In genomic region chr2:31239842-31240198, GRCh38 we compare ENCODE assay signal across 11 cellular contexts. TPM values are rescaled to one million over a fixed set of nuclear protein-coding genes. Genes with fewer than 3 reads are reported as not detected.
A peak's percentile ranks its signal among the peaks of the same experiment; 100 is the strongest.
DNase-seq lines count a peak whose midpoint lies in the region; ATAC-seq and TF ChIP-seq lines count a peak whose summit lies in the region.
"Had no signal": no experiment of that assay in that cellular context is flagged by ENCODE, and none has a peak within 500 bp of the region (broad histone marks: within the 10 kb centered on the region; RNA-seq: fewer than 3 reads in every experiment).

No MANE protein-coding gene starts in this region.

- intact Hi-C loops in PC-9 (cut with micrococcal nuclease; ENCODE audit: unreplicated experiment) = no loop called here

- peak overlapping the region; percentile 88 for H3K27ac Mint-ChIP-seq in memory B cell

- no peak for TF ChIP-seq CTCF in PC-9 (conservative IDR thresholded peaks at IDR 0.05)

- H3K9me3 Mint-ChIP-seq in memory B cell = no peaks in the 10 kb centered on the region

- H3K27me3 ChIP-seq in Karpas-422 (ENCODE audit: low read length) (no peaks in the 10 kb centered on the region), PC-9 (ENCODE audit: insufficient read depth, low read depth) (no peaks in the 10 kb centered on the region)

- peaks cover 4% of the 10 kb centered on the region; the same call in 1 of the 2 replicates for H3F3A ChIP-seq in PC-9 (ENCODE audit: insufficient read depth, low read depth)

- peaks cover 51% of the 10 kb centered on the region for H3K4me1 Mint-ChIP-seq in memory B cell

- H3K27me3 Mint-ChIP-seq in memory B cell = no peaks in the 10 kb centered on the region

- H3K9me2 ChIP-seq in Karpas-422 (replicated peaks; ENCODE audit: insufficient read depth, low read length) = no peaks in the 10 kb centered on the region
- H3K9me2 ChIP-seq in PC-9 (ENCODE audit: insufficient read depth) = no peaks in the 10 kb centered on the region

- H4K20me1 ChIP-seq in Karpas-422 (ENCODE audit: insufficient read depth, low read depth, low read length) (peaks cover 72% of the 10 kb centered on the region), PC-9 (ENCODE audit: insufficient read depth) (no peaks in the 10 kb centered on the region)

- BruUV-seq in PC-9 (replicated peaks; lab: Mats Ljungman, UMichigan) = no TSS peak

- H3K36me3 Mint-ChIP-seq in memory B cell = peaks cover 17% of the 10 kb centered on the region

- POLR2A ChIA-PET in PC-9 (lab: Charles Lee; ENCODE audit: unreplicated experiment) = no interaction called here

- peaks cover 74% of the 10 kb centered on the region for H3K36me3 ChIP-seq in Karpas-422 (ENCODE audit: insufficient read depth, low read length)
- no peaks in the 10 kb centered on the region for H3K36me3 ChIP-seq in PC-9 (ENCODE audit: low read depth)

- H3K4me2 ChIP-seq in Karpas-422 (ENCODE audit: low read depth, low read length, poor library complexity, severe bottlenecking) (peak overlapping the region; percentile 94), PC-9 (no peak overlapping the region)

- H3K9ac ChIP-seq in Karpas-422 (ENCODE audit: low read length) = peak overlapping the region; percentile 57

- ATAC-seq in memory B cell (ENCODE audit: low read depth) (no peak), GM19463 (IDR thresholded peaks at IDR 0.05; ENCODE audit: unreplicated experiment) (no peak)

- CTCF ChIA-PET in PC-9 (lab: Charles Lee) = no interaction called here

- H3K4me3 ChIP-seq in Karpas-422 (ENCODE audit: low read length) (peak overlapping the region; percentile 53; the same call in 1 of the 2 replicates), PC-9 (no peak overlapping the region)

- peak overlapping the region; percentile 96 for H3K27ac ChIP-seq in Karpas-422 (ENCODE audit: low read length)
- no peak overlapping the region for H3K27ac ChIP-seq in PC-9

- H3K4me3 Mint-ChIP-seq in memory B cell = no peak overlapping the region

- H2AFZ ChIP-seq in Karpas-422 (ENCODE audit: low read length) (no peak overlapping the region), PC-9 (no peak overlapping the region)

- DNase-seq in Karpas-422 (no peak), fibroblast of gingiva (ENCODE audit: low read depth) (peak; percentile 58), memory B cell (ENCODE audit: low spot score in 2 of 2) (no peak), superior temporal gyrus (ENCODE audit: extremely low spot score) (peak; percentile 75), NCI-H446 (lab: John Stamatoyannopoulos, UW) (no peak), PC-9 (no peak), RKO (ENCODE audit: low spot score) (no peak)
- DNase-seq: DND-41; MM.1S; NK-92 treated with Interleukin-12 subunit alpha and Interleukin-12 subunit beta, amount 100 ng/mL, for 24 hours had no signal

- peaks cover 85% of the 10 kb centered on the region for H3K4me1 ChIP-seq in Karpas-422 (ENCODE audit: low read length)
- no peaks in the 10 kb centered on the region for H3K4me1 ChIP-seq in PC-9 (replicated peaks; ENCODE audit: insufficient read depth)

- peaks cover 90% of the 10 kb centered on the region for H3K79me2 ChIP-seq in Karpas-422 (ENCODE audit: low read length)
- no peaks in the 10 kb centered on the region for H3K79me2 ChIP-seq in PC-9 (ENCODE audit: low read depth)

- H3K9me3 ChIP-seq in Karpas-422 (ENCODE audit: low read length) (no peaks in the 10 kb centered on the region), PC-9 (ENCODE audit: insufficient read depth, low read depth) (no peaks in the 10 kb centered on the region)

RNA-seq across cellular contexts. Expression of gene EHD3, which starts 5.9 kb away (rescaled TPM):
- 152 and 200 TPM in 2 replicates for total RNA-seq in Karpas-422 (2014; rRNA removed; shearing (Covaris generic); ENCODE audit: low replicate concordance)
- total RNA-seq in PC-9 (2021) = 1.8 and 1.9 TPM in 2 replicates

RNA-seq across cellular contexts. Expression of gene CAPN14, which starts 22.5 kb away (rescaled TPM):
- 2.0 and 2.6 TPM in 2 replicates for total RNA-seq in Karpas-422 (2014; rRNA removed; shearing (Covaris generic); ENCODE audit: low replicate concordance)
- 0.35 TPM in 2 replicates for total RNA-seq in PC-9 (2021)

Comparison
In these comparisons a context has a peak if more than half of its experiments do, and no peak if none do; other contexts are left out.
1. DNase-seq: peak in fibroblast of gingiva (single experiment) and superior temporal gyrus (single experiment); none in Karpas-422 (single experiment), memory B cell (0 of 2), NCI-H446 (0 of 2), PC-9 (0 of 2) and RKO (single experiment).
2. RNA of gene EHD3, which starts 5.9 kb away (total RNA-seq): 152 to 200 TPM in Karpas-422; 1.8 to 1.9 TPM in PC-9; every median in the first group is over 10 times any median in the second.